20 cellular contexts compared by ENCODE assay signal in the genomic region with DNA sequence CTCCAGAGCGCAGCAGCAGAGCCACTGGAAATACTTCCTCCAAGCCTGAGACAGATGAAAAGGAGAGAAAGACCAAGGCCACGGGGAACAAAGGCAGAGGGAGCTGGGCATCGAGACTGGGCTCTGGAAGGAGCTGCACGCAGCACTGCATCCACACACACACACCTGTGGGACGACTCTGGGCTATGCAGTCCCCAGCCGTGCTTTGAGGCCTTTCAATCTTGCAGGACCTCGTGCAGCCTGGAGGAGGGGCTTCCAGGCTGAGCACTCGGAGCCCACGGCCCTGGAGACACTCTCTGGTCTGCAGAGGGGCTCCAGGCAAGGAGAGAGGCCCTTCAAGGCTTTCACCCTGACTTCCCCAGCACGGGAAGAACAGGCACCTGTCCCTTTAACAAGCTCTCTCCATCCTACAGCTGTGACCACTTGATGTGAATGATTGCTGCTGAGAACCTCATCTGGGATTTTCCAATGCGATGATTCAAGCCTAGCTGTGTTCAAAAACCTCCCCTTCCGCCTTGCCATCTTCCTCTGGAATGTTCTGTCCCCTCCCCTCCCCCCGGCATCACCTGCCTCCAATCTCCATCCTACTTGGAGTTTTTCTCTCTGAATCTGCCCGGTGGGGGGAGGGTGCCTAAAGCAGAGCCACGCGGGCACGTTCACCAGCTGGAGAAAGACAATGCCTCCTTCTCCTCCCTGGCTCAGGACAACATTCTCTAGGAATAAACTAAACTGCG. TPM values are rescaled to one million over a fixed set of nuclear protein-coding genes. Genes with fewer than 3 reads are reported as not detected.
DNase-seq lines count a peak whose midpoint lies in the region; ATAC-seq, FAIRE-seq and TF ChIP-seq lines count a peak whose summit lies in the region.
"Had no signal": no experiment of that assay in that cellular context is flagged by ENCODE, and none has a peak within 500 bp of the region (broad histone marks: within the 10 kb centered on the region; RNA-seq: fewer than 3 reads in every experiment).

No MANE protein-coding gene starts in this region.

- 61% methylated on average over 18 of the region's 18 CpGs for WGBS in A549 (ENCODE audit: missing lambda C conversion rate)

- ATAC-seq in A549 (peak; percentile 26 to 59; a peak in 3 of 6 replicates), GM21360 (IDR thresholded peaks at IDR 0.05; ENCODE audit: unreplicated experiment) (no peak)
- ATAC-seq: left colon, right lobe of liver had no signal

- peaks cover 54% of the 10 kb centered on the region for H3K27me3 ChIP-seq in SJCRH30
- H3K27me3 ChIP-seq: right lobe of liver had no signal

- no peak for TF ChIP-seq POLR2A in A549 (IDR thresholded peaks at IDR 0.05; ENCODE audit: low read length)

- no peaks in the 10 kb centered on the region for H3K36me3 ChIP-seq in SJCRH30
- H3K36me3 ChIP-seq: right lobe of liver had no signal

- FAIRE-seq in A549 (lab: Jason Lieb, UNC) = no peak
- FAIRE-seq: bronchial epithelial cell, GM18507 had no signal

- H3K4me1 ChIP-seq in A549 (peaks cover 34% of the 10 kb centered on the region), SJCRH30 (no peaks in the 10 kb centered on the region)
- H3K4me1 ChIP-seq: right lobe of liver had no signal

- H3K4me3 ChIP-seq in A549 (no peak overlapping the region), SJCRH30 (no peak overlapping the region)
- H3K4me3 ChIP-seq: right lobe of liver had no signal

- H3K4me2 ChIP-seq in A549 = peak overlapping the region; percentile 37

- H3K36me3 Mint-ChIP-seq in brain = no peaks in the 10 kb centered on the region
- H3K36me3 Mint-ChIP-seq: activated naive CD8-positive, alpha-beta T cell treated with anti-CD3 and anti-CD28 coated beads, Interleukin-2, amount 10 ng/mL, durations not matched to agents 7 days and 5 days; CD4-positive, alpha-beta memory T cell had no signal

- no peak overlapping the region for H3K4me3 Mint-ChIP-seq in brain
- H3K4me3 Mint-ChIP-seq: activated naive CD8-positive, alpha-beta T cell treated with anti-CD3 and anti-CD28 coated beads, Interleukin-2, amount 10 ng/mL, durations not matched to agents 7 days and 5 days; CD4-positive, alpha-beta memory T cell; HFFc6 had no signal

- H3K27me3 Mint-ChIP-seq in brain = no peaks in the 10 kb centered on the region
- H3K27me3 Mint-ChIP-seq: activated naive CD8-positive, alpha-beta T cell treated with anti-CD3 and anti-CD28 coated beads, Interleukin-2, amount 10 ng/mL, durations not matched to agents 7 days and 5 days had no signal

- H3K4me1 Mint-ChIP-seq in brain = peaks cover 27% of the 10 kb centered on the region
- H3K4me1 Mint-ChIP-seq: activated naive CD8-positive, alpha-beta T cell treated with anti-CD3 and anti-CD28 coated beads, Interleukin-2, amount 10 ng/mL, durations not matched to agents 7 days and 5 days; CD4-positive, alpha-beta memory T cell had no signal

- peaks cover 0 to 4% (median 0%) of the 10 kb centered on the region in 5 experiments for H3K9me3 Mint-ChIP-seq in brain
- H3K9me3 Mint-ChIP-seq: activated naive CD8-positive, alpha-beta T cell treated with anti-CD3 and anti-CD28 coated beads, Interleukin-2, amount 10 ng/mL, durations not matched to agents 7 days and 5 days had no signal

- TF ChIP-seq CTCF in A549 (IDR thresholded peaks at IDR 0.05) = no peak
- no peak for TF ChIP-seq CTCF in brain (conservative IDR thresholded peaks at IDR 0.05)

- TF ChIP-seq EP300 in A549 (IDR thresholded peaks at IDR 0.05) = no peak

- peak overlapping the region in 3 of 5 experiments; percentile 76 to 92 (median 90) for H3K27ac Mint-ChIP-seq in brain
- H3K27ac Mint-ChIP-seq: activated naive CD8-positive, alpha-beta T cell treated with anti-CD3 and anti-CD28 coated beads, Interleukin-2, amount 10 ng/mL, durations not matched to agents 7 days and 5 days; CD4-positive, alpha-beta memory T cell; HFFc6 had no signal

- POLR2A ChIA-PET in A549 (lab: Yijun Ruan, JAX) = no interaction called here

- H3K9me3 ChIP-seq in A549 (0 out of 3 replicates have a peak, but pooled peaks cover 5% of the 10 kb centered on the region), SJCRH30 (replicated peaks) (peaks cover 7% of the 10 kb centered on the region)
- H3K9me3 ChIP-seq: right lobe of liver had no signal

- DNase-seq in A549 (ENCODE audit: low read depth in 1 of 2, low spot score in 1 of 2) = peak in 1 of 2 experiments; percentile 52
- DNase-seq in LHCN-M2 (ENCODE audit: low read depth) = peak; percentile 30
- DNase-seq in kidney tubule cell (ENCODE audit: low spot score) = peak; percentile 95
- no peak for DNase-seq in SJCRH30
- DNase-seq in T-helper 9 cell = no peak
- DNase-seq in activated naive CD4-positive, alpha-beta T cell treated with Interleukin-2 at 50 U/mL for 16 hours = no peak
- DNase-seq: activated naive CD8-positive, alpha-beta T cell treated with anti-CD3 and anti-CD28 coated beads, Interleukin-2, amount 10 ng/mL, durations not matched to agents 7 days and 5 days; CD4-positive, alpha-beta memory T cell; effector CD8-positive, alpha-beta T cell; HFFc6; left colon; NCI-H2029; NCI-H774; stimulated activated CD4-positive, alpha-beta T cell treated with anti-CD3 and anti-CD28 coated beads, Interleukin-1b, Interleukin-23, amount 100 ng/mL, for 48 hours; WERI-Rb-1 had no signal

- CTCF ChIA-PET in A549 (lab: Yijun Ruan, JAX) = interaction anchor here (1.0 to 1.2 kb wide), 3 partner anchors 9 to 85 kb away, joined by 3 to 5 read pairs (median 4); no protein-coding TSS in a partner anchor

- no peak for TF ChIP-seq RAD21 in A549 (conservative IDR thresholded peaks at IDR 0.05 in 1 of 2, IDR thresholded peaks at IDR 0.05 in 1 of 2)

- H3K27ac ChIP-seq in A549 (peak overlapping the region; percentile 50 to 66), SJCRH30 (no peak overlapping the region)
- H3K27ac ChIP-seq: right lobe of liver, WERI-Rb-1 had no signal

TF ChIP-seq in A549, 52 proteins besides CTCF, POLR2A, EP300 and RAD21:
- TF ChIP-seq JUNB (IDR thresholded peaks at IDR 0.05) (no peak), HMGXB4 (CRISPR knock-in tag; IDR thresholded peaks at IDR 0.05; ENCODE audit: borderline replicate concordance) (no peak), HOXB5 (CRISPR knock-in tag; IDR thresholded peaks at IDR 0.05) (no peak), NFE2L2 (conservative IDR thresholded peaks at IDR 0.05; ENCODE audit: low read length) (no peak)

RNA-seq across cellular contexts. Expression of gene RBFOX3, which starts 37.5 kb away (rescaled TPM):
- 3.3 and 6.7 TPM in 2 replicates for polyA plus RNA-seq in A549 (2011; rRNA removed)
- 1.3 and 1.6 TPM in 2 replicates for polyA plus RNA-seq in A549 (2012; cell fraction: cytosol; rRNA removed)
- polyA plus RNA-seq in A549 (2012; cell fraction: nucleus; rRNA removed) = 3.6 and 4.5 TPM in 2 replicates
- polyA plus RNA-seq in A549 (2017; fragmentation: RNase III; extraction: RNeasy Plus Mini Kit Qiagen cat#74134 plus additional on column Dnase treatment) = 2.6 to 3.4 TPM (median 3.1 TPM) in 3 replicates
- polyA minus RNA-seq in A549 (2011; rRNA and poly(A)+ RNA removed) = 6.7 and 9.9 TPM in 2 replicates
- not detected in 2 replicates for total RNA-seq in LHCN-M2 (2014; rRNA removed)
- 0.07 TPM for polyA plus RNA-seq in LHCN-M2 (2012)
- 32.9 TPM for polyA plus RNA-seq in brain (ENCODE audit: insufficient read depth, low read depth, low replicate concordance)
- 0.96 and 1.0 TPM in 2 replicates for total RNA-seq in SJCRH30 (2014; rRNA removed; shearing (Covaris generic))
- total RNA-seq: activated naive CD8-positive, alpha-beta T cell treated with anti-CD3 and anti-CD28 coated beads, Interleukin-2, amount 10 ng/mL, durations not matched to agents 7 days and 5 days; CD4-positive, alpha-beta memory T cell; HFFc6; right lobe of liver had no signal

Comparison
In these comparisons a context has a peak if more than half of its experiments do, and no peak if none do; other contexts are left out.
1. DNase-seq: peak in LHCN-M2 (single experiment) and kidney tubule cell (single experiment); none in SJCRH30 (0 of 2), T-helper 9 cell (single experiment) and activated naive CD4-positive, alpha-beta T cell treated with Interleukin-2 at 50 U/mL for 16 hours (single experiment).